Comparison of ENCODE assay signal across 19 cellular contexts in genomic region chr1:4276238-4276637, GRCh38.
DNase-seq lines count a peak whose midpoint lies in the region; TF ChIP-seq lines count a peak whose summit lies in the region.
"Had no signal": no experiment of that assay in that cellular context is flagged by ENCODE, and none has a peak within 500 bp of the region (broad histone marks: within the 10 kb centered on the region; RNA-seq: fewer than 3 reads in every experiment).

No MANE protein-coding gene starts in this region.

- H3K4me2 ChIP-seq in H9 (ENCODE audit: insufficient read depth, insufficient read length, low read length) = no peak overlapping the region
- H3K4me2 ChIP-seq: A549 had no signal

- H4K8ac ChIP-seq in H9 (replicated peaks; ENCODE audit: insufficient read length, low read depth, low read length) = no peak overlapping the region

- H2BK5ac ChIP-seq in H9 (ENCODE audit: insufficient read length, low read length) = no peak overlapping the region

- H3K4me1 ChIP-seq in H9 (ENCODE audit: insufficient read depth, low read length) (no peaks in the 10 kb centered on the region), iPS-18a (ENCODE audit: control insufficient read depth, low read depth, low read length) (peaks cover 17% of the 10 kb centered on the region)
- H3K4me1 ChIP-seq in CD4-positive, alpha-beta memory T cell (ENCODE audit: insufficient read depth, low read length) = no peaks in the 10 kb centered on the region
- H3K4me1 ChIP-seq: A549, Caco-2, HAP-1 had no signal

- peak overlapping the region; percentile 43 to 67; a peak in 4 of 5 replicates for H3K4me3 Mint-ChIP-seq in H9
- no peak overlapping the region for H3K4me3 Mint-ChIP-seq in CD4-positive, alpha-beta memory T cell
- no peak overlapping the region for H3K4me3 Mint-ChIP-seq in mesothelial cell of epicardium
- H3K4me3 Mint-ChIP-seq: CD8-positive, alpha-beta T cell; HFFc6 had no signal

- H3K27me3 Mint-ChIP-seq in H9 (ENCODE audit: low read depth) (peaks cover 39% of the 10 kb centered on the region), mesothelial cell of epicardium (ENCODE audit: low read depth) (peaks cover 11% of the 10 kb centered on the region)
- peaks cover 5 to 16% of the 10 kb centered on the region in 2 donors for H3K27me3 Mint-ChIP-seq in CD4-positive, alpha-beta memory T cell

- TF ChIP-seq CTCF in H9 (conservative IDR thresholded peaks at IDR 0.05) (no peak), mesothelial cell of epicardium (IDR thresholded peaks at IDR 0.05; ENCODE audit: unreplicated experiment) (no peak)

- H2BK20ac ChIP-seq in H9 (ENCODE audit: low read depth, low read length, poor library complexity, severe bottlenecking) = no peak overlapping the region

- H2BK15ac ChIP-seq in H9 (ENCODE audit: low read depth, low read length) = no peak overlapping the region

- H3K23me2 ChIP-seq in H9 (ENCODE audit: insufficient read length, low read depth, low read length, poor library complexity, severe bottlenecking) = no peaks in the 10 kb centered on the region

- H3K4me1 Mint-ChIP-seq in H9 = peaks cover 25 to 35% of the 10 kb centered on the region in 2 experiments
- H3K4me1 Mint-ChIP-seq in CD4-positive, alpha-beta memory T cell = no peaks in the 10 kb centered on the region
- no peaks in the 10 kb centered on the region for H3K4me1 Mint-ChIP-seq in mesothelial cell of epicardium

- H2AK5ac ChIP-seq in H9 (ENCODE audit: insufficient read length, low read length) = no peak overlapping the region

- intact Hi-C loops in CD4-positive, alpha-beta memory T cell (cut with micrococcal nuclease) = no loop called here

- H4K20me1 ChIP-seq in H9 (ENCODE audit: control insufficient read depth, insufficient read depth, insufficient read length) = no peaks in the 10 kb centered on the region

- no peak overlapping the region for H2BK120ac ChIP-seq in H9 (ENCODE audit: low read depth, low read length, poor library complexity, severe bottlenecking)

- H2BK12ac ChIP-seq in H9 (ENCODE audit: insufficient read length, low read depth, low read length) = no peak overlapping the region

- WGBS in H9 (ENCODE audit: extremely low coverage, insufficient read length, low lambda C conversion rate) = no CpG with 5 or more reads among the region's 5 CpGs

- H3K9me3 Mint-ChIP-seq in H9 (peaks cover 22 to 27% of the 10 kb centered on the region in 2 experiments), mesothelial cell of epicardium (peaks cover 43% of the 10 kb centered on the region)
- peaks cover 0 to 41% (median 25%) of the 10 kb centered on the region in 8 donors for H3K9me3 Mint-ChIP-seq in CD4-positive, alpha-beta memory T cell

- peak overlapping the region; percentile 8 to 84 (median 34); a peak in 2 of 7 replicates for H3K27ac Mint-ChIP-seq in H9
- H3K27ac Mint-ChIP-seq in CD4-positive, alpha-beta memory T cell = no peak overlapping the region
- no peak overlapping the region for H3K27ac Mint-ChIP-seq in mesothelial cell of epicardium
- H3K27ac Mint-ChIP-seq: CD8-positive, alpha-beta T cell; HFFc6 had no signal

- H3K23ac ChIP-seq in H9 (ENCODE audit: insufficient read length, low read depth, low read length) = no peak overlapping the region

- H3T11ph ChIP-seq in H9 (ENCODE audit: low read length) = no peak overlapping the region

- H3K9ac ChIP-seq in H9 (ENCODE audit: extremely low read depth, insufficient read length, low read length) (no peak overlapping the region), iPS-18a (ENCODE audit: low read length) (no peak overlapping the region)
- H3K9ac ChIP-seq: GM23248 had no signal

- H3K27me3 ChIP-seq in H9 (ENCODE audit: insufficient read depth, low read length) (no peaks in the 10 kb centered on the region), iPS-18a (ENCODE audit: control insufficient read depth, insufficient read depth, low read length) (no peaks in the 10 kb centered on the region)
- no peaks in the 10 kb centered on the region for H3K27me3 ChIP-seq in CD4-positive, alpha-beta memory T cell (ENCODE audit: insufficient read depth, low read length)

- POLR2A ChIA-PET in CD4-positive, alpha-beta memory T cell (lab: Charles Lee; ENCODE audit: partially characterized antibody) = no interaction called here

- DNase-seq in H9 (no peak), left kidney (ENCODE audit: low read depth, low spot score) (peak; percentile 18), T1000 (lab: John Stamatoyannopoulos, UW) (no peak), mesothelial cell of epicardium (ENCODE audit: low spot score in 2 of 2, unreplicated experiment in 2 of 2) (no peak)
- no peak for DNase-seq in CD4-positive, alpha-beta memory T cell
- DNase-seq: 8988T; ACHN; AML-193; C1 segment of cervical spinal cord; Caco-2; CD8-positive, alpha-beta T cell; DMS153; DND-41; GM23248; HFFc6 had no signal

- no peak overlapping the region for H4K91ac ChIP-seq in H9 (ENCODE audit: insufficient read length, low read depth, low read length)

- no peak overlapping the region for H2AFZ ChIP-seq in H9 (ENCODE audit: low read length)
- H2AFZ ChIP-seq: GM23248 had no signal

- CTCF ChIA-PET in CD4-positive, alpha-beta memory T cell (lab: Charles Lee; ENCODE audit: partially characterized antibody) = no interaction called here

- peak overlapping the region; percentile 8 for H3K4me3 ChIP-seq in iPS-18a (ENCODE audit: low read length)
- H3K4me3 ChIP-seq in CD4-positive, alpha-beta memory T cell (ENCODE audit: low read length in 2 of 2) = no peak overlapping the region
- H3K4me3 ChIP-seq: A549, GM12878, GM23248, HAP-1 had no signal

- no peak overlapping the region for H3K18ac ChIP-seq in H9 (ENCODE audit: insufficient read length, low read depth, low read length)

- no peaks in the 10 kb centered on the region for H3K36me3 ChIP-seq in iPS-18a (ENCODE audit: control insufficient read depth, low read depth, low read length)
- H3K36me3 ChIP-seq in CD4-positive, alpha-beta memory T cell (ENCODE audit: insufficient read depth, low read length) = no peaks in the 10 kb centered on the region
- H3K36me3 ChIP-seq: HAP-1 had no signal

- H3K9me3 ChIP-seq in H9 (ENCODE audit: control insufficient read depth, low read depth, low read length) (no peaks in the 10 kb centered on the region), iPS-18a (ENCODE audit: control insufficient read depth, low read depth, low read length) (peaks cover 5% of the 10 kb centered on the region)
- peaks cover 0 to 8% of the 10 kb centered on the region in 2 donors for H3K9me3 ChIP-seq in CD4-positive, alpha-beta memory T cell (ENCODE audit: control insufficient read depth in 1 of 2, low read length in 2 of 2)
- H3K9me3 ChIP-seq: Caco-2, HAP-1 had no signal

- peaks cover 11 to 20% (median 12%) of the 10 kb centered on the region in 3 experiments; a peak in 6 of 7 replicates for H3K36me3 Mint-ChIP-seq in H9 (ENCODE audit: insufficient read depth in 1 of 3, low read depth in 3 of 3)
- peaks cover 0 to 5% of the 10 kb centered on the region in 2 donors for H3K36me3 Mint-ChIP-seq in CD4-positive, alpha-beta memory T cell
- H3K36me3 Mint-ChIP-seq in mesothelial cell of epicardium = no peaks in the 10 kb centered on the region
- H3K36me3 Mint-ChIP-seq: CD8-positive, alpha-beta T cell had no signal

- no peak overlapping the region for H3K56ac ChIP-seq in H9 (ENCODE audit: insufficient read length, low read depth, low read length)

- no peak overlapping the region for H3K4ac ChIP-seq in H9 (ENCODE audit: low read depth, low read length)

- no peak overlapping the region for H3K27ac ChIP-seq in H9 (ENCODE audit: insufficient read length, low read depth, low read length)
- H3K27ac ChIP-seq in iPS-18a (ENCODE audit: low read length) = no peak overlapping the region
- H3K27ac ChIP-seq in CD4-positive, alpha-beta memory T cell (ENCODE audit: low read depth, low read length) = no peak overlapping the region
- H3K27ac ChIP-seq: A549, GM23248 had no signal

- no peaks in the 10 kb centered on the region for H3K79me2 ChIP-seq in H9 (ENCODE audit: insufficient read depth, low read length)

- no peak overlapping the region for H4K5ac ChIP-seq in H9 (ENCODE audit: insufficient read length, low read depth, low read length)

- no peaks in the 10 kb centered on the region for H3K79me1 ChIP-seq in H9 (ENCODE audit: insufficient read depth, low read depth, low read length, poor library complexity, severe bottlenecking)

- H3K14ac ChIP-seq in H9 (ENCODE audit: insufficient read depth, low read length) = no peak overlapping the region

Comparison
In these comparisons a context has a peak if more than half of its experiments do, and no peak if none do; other contexts are left out.
1. H3K27ac Mint-ChIP-seq: peak in H9 (3 of 3); none in CD4-positive, alpha-beta memory T cell (0 of 7) and mesothelial cell of epicardium (single experiment).
2. H3K4me3 Mint-ChIP-seq: peak in H9 (2 of 2); none in CD4-positive, alpha-beta memory T cell (0 of 8) and mesothelial cell of epicardium (single experiment).